In genomic region chr17:48723555-48724239, GRCh38 we compare ENCODE assay signal across 1 cellular context.
TF ChIP-seq lines count a peak whose summit lies in the region.

No MANE protein-coding gene starts in this region.

TF ChIP-seq in IMR-90, 13 proteins besides CTCF, POLR2A, EP300 and RAD21:
- TF ChIP-seq MXI1 (IDR thresholded peaks at IDR 0.05; ENCODE audit: borderline replicate concordance, low read depth, low read length) = no peak
- no peak for TF ChIP-seq MAZ (IDR thresholded peaks at IDR 0.05; ENCODE audit: borderline replicate concordance, low read depth, low read length)
- no peak for TF ChIP-seq USF2 (IDR thresholded peaks at IDR 0.05; ENCODE audit: low read depth, low read length)
- no peak for TF ChIP-seq MAFK (IDR thresholded peaks at IDR 0.05; ENCODE audit: low read depth, low read length)
- TF ChIP-seq BHLHE40 (IDR thresholded peaks at IDR 0.05; ENCODE audit: low read depth, low read length) = no peak
- no peak for TF ChIP-seq RCOR1 (IDR thresholded peaks at IDR 0.05; ENCODE audit: insufficient replicate concordance, low read length)
- no peak for TF ChIP-seq ELK1 (IDR thresholded peaks at IDR 0.05; ENCODE audit: borderline replicate concordance, low read depth, low read length)
- no peak for TF ChIP-seq FOS (IDR thresholded peaks at IDR 0.05; ENCODE audit: low read depth, low read length)
- no peak for TF ChIP-seq RFX5 (IDR thresholded peaks at IDR 0.05; ENCODE audit: low read depth, low read length)
- TF ChIP-seq NFE2L2 (IDR thresholded peaks at IDR 0.05; ENCODE audit: low read depth, low read length) = no peak
- TF ChIP-seq SMC3 (IDR thresholded peaks at IDR 0.05; ENCODE audit: low read depth, low read length) = no peak
- TF ChIP-seq CHD1 (IDR thresholded peaks at IDR 0.05; ENCODE audit: low read depth, low read length) = no peak
- TF ChIP-seq CEBPB (IDR thresholded peaks at IDR 0.05; ENCODE audit: low read depth, low read length) = no peak
